Comparison of ENCODE assay signal across 22 cellular contexts in genomic region chr2:191187105-191187829, GRCh38. TPM values are rescaled to one million over a fixed set of nuclear protein-coding genes. Genes with fewer than 3 reads are reported as not detected.
DNase-seq lines count a peak whose midpoint lies in the region; ATAC-seq, FAIRE-seq and TF ChIP-seq lines count a peak whose summit lies in the region.
"Had no signal": no experiment of that assay in that cellular context is flagged by ENCODE, and none has a peak within 500 bp of the region (broad histone marks: within the 10 kb centered on the region; RNA-seq: fewer than 3 reads in every experiment).

No MANE protein-coding gene starts in this region.

- TF ChIP-seq RAD21 in A549 (conservative IDR thresholded peaks at IDR 0.05 in 1 of 2, IDR thresholded peaks at IDR 0.05 in 1 of 2) = no peak

- WGBS in A549 (ENCODE audit: missing lambda C conversion rate) = 65% methylated on average over 9 of the region's 9 CpGs
- 23% methylated on average over 9 of the region's 9 CpGs for WGBS in right lobe of liver (ENCODE audit: insufficient coverage, low coverage, low lambda C conversion rate, missing lambda C conversion rate)

- H3K4me1 ChIP-seq in A549 = peaks cover 16% of the 10 kb centered on the region; the same call in 2 of the 3 replicates
- H3K4me1 ChIP-seq in right lobe of liver = peaks cover 0 to 44% (median 7%) of the 10 kb centered on the region in 4 donors

- no peak overlapping the region; a peak in 1 of 6 replicates for H3K27ac ChIP-seq in A549
- peak overlapping the region; percentile 5 to 57 (median 33) for H3K27ac ChIP-seq in right lobe of liver
- H3K27ac ChIP-seq: C4-2B, KMS-11, PC-9 had no signal

- H3K9me3 ChIP-seq in A549 = 0 out of 3 replicates have a peak, but pooled peaks cover 3% of the 10 kb centered on the region
- H3K9me3 ChIP-seq in right lobe of liver = no peaks in the 10 kb centered on the region
- H3K9me3 ChIP-seq: MG63 had no signal

- no peaks in the 10 kb centered on the region for H3K27me3 ChIP-seq in right lobe of liver
- H3K27me3 ChIP-seq: MG63 had no signal

- H3K4me2 ChIP-seq in A549 = peak overlapping the region; percentile 25; the same call in 2 of the 3 replicates
- H3K4me2 ChIP-seq: KMS-11, PC-9 had no signal

- H3K36me3 ChIP-seq in right lobe of liver = no peaks in the 10 kb centered on the region
- H3K36me3 ChIP-seq: MG63 had no signal

- no peak overlapping the region for H3K4me3 ChIP-seq in A549
- peak overlapping the region in 1 of 3 donors; percentile 24 for H3K4me3 ChIP-seq in right lobe of liver
- H3K4me3 ChIP-seq: MG63, PC-9 had no signal

- DNase-seq in A549 (ENCODE audit: low read depth in 1 of 2, low spot score in 1 of 2) (no peak), EH (ENCODE audit: low read depth) (peak; percentile 20), RCC 7860 (ENCODE audit: low spot score) (peak; percentile 21), right lobe of liver (no peak), NCI-H446 (lab: John Stamatoyannopoulos, UW) (no peak), NCI-H2227 (lab: John Stamatoyannopoulos, UW; ENCODE audit: unreplicated experiment) (no peak), DMS153 (lab: John Stamatoyannopoulos, UW) (no peak)
- DNase-seq: AML-193, DMS79, MG63, NCI-H1048, NCI-H1436 treated with DMSO at 0.1 percent for 48 hours, NCI-H2081, NCI-H226, NCI-H526, PC-9 had no signal

- no peak for FAIRE-seq in A549 (lab: Jason Lieb, UNC)
- no peak for FAIRE-seq in RCC 7860 (lab: Jason Lieb, UNC)
- FAIRE-seq: D721Med, H1 had no signal

- ATAC-seq in A549 (no peak), right lobe of liver (peak; percentile 38 to 70 (median 52)), HG03432 (IDR thresholded peaks at IDR 0.05; ENCODE audit: unreplicated experiment) (no peak)

- intact Hi-C loops in right lobe of liver (cut with DNase I) = no loop called here

- POLR2A ChIA-PET in A549 (lab: Yijun Ruan, JAX) = no interaction called here

- TF ChIP-seq POLR2A in A549 (IDR thresholded peaks at IDR 0.05; ENCODE audit: low read length) = no peak
- TF ChIP-seq POLR2A in right lobe of liver (IDR thresholded peaks at IDR 0.05) = no peak

- CTCF ChIA-PET in A549 (lab: Yijun Ruan, JAX) = interaction anchor here (0.8 kb wide), 1 partner anchor 315 kb away, joined by 3 read pairs; no protein-coding TSS in a partner anchor

- TF ChIP-seq EP300 in A549 (IDR thresholded peaks at IDR 0.05) = no peak

- no peak for TF ChIP-seq CTCF in A549 (IDR thresholded peaks at IDR 0.05)
- TF ChIP-seq CTCF in right lobe of liver (IDR thresholded peaks at IDR 0.05) = no peak

TF ChIP-seq in A549, 52 proteins besides CTCF, POLR2A, EP300 and RAD21:
- no peak for TF ChIP-seq HOXB13 (CRISPR knock-in tag; IDR thresholded peaks at IDR 0.05; ENCODE audit: low read depth)
- no peak for TF ChIP-seq MAX (IDR thresholded peaks at IDR 0.05)
- no peak for TF ChIP-seq RARB (CRISPR knock-in tag; IDR thresholded peaks at IDR 0.05)
- TF ChIP-seq TP53 (CRISPR knock-in tag; IDR thresholded peaks at IDR 0.05) = no peak
- no peak for TF ChIP-seq ZSCAN20 (CRISPR knock-in tag; IDR thresholded peaks at IDR 0.05)
- no peak for TF ChIP-seq ESRRA (IDR thresholded peaks at IDR 0.05; ENCODE audit: borderline replicate concordance, low read length)
- TF ChIP-seq EHMT2 (IDR thresholded peaks at IDR 0.05; ENCODE audit: low read depth) = no peak
- no peak for TF ChIP-seq BHLHE40 (IDR thresholded peaks at IDR 0.05; ENCODE audit: low read depth, low read length)
- TF ChIP-seq TFCP2L1 (CRISPR knock-in tag; IDR thresholded peaks at IDR 0.05) = no peak

RNA-seq across cellular contexts. Expression of gene STAT4, which starts 36.5 kb away (rescaled TPM):
- polyA plus RNA-seq in A549 (2011; rRNA removed) (32.4 and 34.4 TPM in 2 replicates), A549 (2017; fragmentation: RNase III; extraction: RNeasy Plus Mini Kit Qiagen cat#74134 plus additional on column Dnase treatment) (11.6 to 14.0 TPM (median 11.7 TPM) in 3 replicates)
- polyA plus RNA-seq in A549 (2012; cell fraction: cytosol; rRNA removed) = 5.2 and 6.9 TPM in 2 replicates
- polyA plus RNA-seq in A549 (2012; cell fraction: nucleus; rRNA removed) = 3.2 and 5.4 TPM in 2 replicates
- polyA minus RNA-seq in A549 (2011; rRNA and poly(A)+ RNA removed) = 15.4 and 26.1 TPM in 2 replicates
- 1 to 10 TPM in 5 of 6 experiments, under 1 TPM in 1; 0.90 to 6.1 (median 3.2) TPM for total RNA-seq in right lobe of liver
- total RNA-seq: G401 had no signal

RNA-seq across cellular contexts. Expression of gene MYO1B, which starts 57.9 kb away (rescaled TPM):
- 154 and 159 TPM in 2 replicates for polyA plus RNA-seq in A549 (2011; rRNA removed)
- polyA plus RNA-seq in A549 (2012; cell fraction: cytosol; rRNA removed) = 37.0 and 40.3 TPM in 2 replicates
- 28.8 and 43.5 TPM in 2 replicates for polyA plus RNA-seq in A549 (2012; cell fraction: nucleus; rRNA removed)
- 77.7 to 96.4 TPM (median 77.9 TPM) in 3 replicates for polyA plus RNA-seq in A549 (2017; fragmentation: RNase III; extraction: RNeasy Plus Mini Kit Qiagen cat#74134 plus additional on column Dnase treatment)
- polyA minus RNA-seq in A549 (2011; rRNA and poly(A)+ RNA removed) = 106 and 112 TPM in 2 replicates
- total RNA-seq in right lobe of liver = 100 to 1,000 TPM; 171 to 273 (median 221) TPM
- total RNA-seq: G401 had no signal

Comparison
In these comparisons a context has a peak if more than half of its experiments do, and no peak if none do; other contexts are left out.
1. ATAC-seq: peak in right lobe of liver (4 of 4); none in A549 (0 of 2) and HG03432 (single experiment).
2. DNase-seq: peak in EH (single experiment) and RCC 7860 (single experiment); none in A549 (0 of 2), right lobe of liver (0 of 3), NCI-H446 (0 of 2), NCI-H2227 (single experiment) and DMS153 (single experiment).
3. H3K27ac ChIP-seq: peak in right lobe of liver (3 of 3); none in A549 (0 of 2).